ENCODE assay signal across 14 cellular contexts in the genomic region with DNA sequence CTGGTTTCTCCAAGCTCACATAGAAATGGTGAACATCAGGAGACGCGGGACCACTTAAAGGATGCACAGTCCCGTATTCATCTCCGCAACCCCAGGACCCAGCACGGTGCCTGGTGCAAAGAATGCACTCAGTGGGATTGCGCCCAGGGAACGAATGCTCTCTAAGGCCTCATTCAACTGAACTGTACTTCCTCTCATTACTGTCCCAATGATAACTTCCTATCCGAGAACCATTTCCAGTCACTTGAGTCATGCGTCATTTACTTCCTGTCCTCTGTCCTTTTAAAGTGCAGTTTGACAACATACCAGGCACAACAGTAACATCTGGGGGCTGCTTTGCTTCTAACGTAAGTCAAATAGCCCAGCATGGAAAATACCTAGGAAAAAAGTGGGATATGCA.
DNase-seq lines count a peak whose midpoint lies in the region; ATAC-seq, FAIRE-seq and TF ChIP-seq lines count a peak whose summit lies in the region.
"Had no signal": no experiment of that assay in that cellular context is flagged by ENCODE, and none has a peak within 500 bp of the region (broad histone marks: within the 10 kb centered on the region; RNA-seq: fewer than 3 reads in every experiment).

No MANE protein-coding gene starts in this region.

- peaks cover 3% of the 10 kb centered on the region for H3K27me3 Mint-ChIP-seq in nephron (ENCODE audit: low read depth)

- 57% methylated on average over 10 of the region's 10 CpGs for WGBS in K562 (ENCODE audit: insufficient coverage, low coverage, missing lambda C conversion rate)

- H3K4me2 ChIP-seq in K562 (ENCODE audit: insufficient read depth, low read length) = no peak overlapping the region; the same call in 1 of the 2 replicates
- H3K4me2 ChIP-seq: hepatocyte, smooth muscle cell had no signal

- H4K20me1 ChIP-seq in K562 (replicated peaks; ENCODE audit: control insufficient read depth, insufficient read depth, low read length) = no peaks in the 10 kb centered on the region

- no peak overlapping the region for H3K27ac ChIP-seq in K562 (ENCODE audit: extremely low read depth, low read depth, low read length)
- H3K27ac ChIP-seq: C4-2B, hepatocyte had no signal

- in situ Hi-C loops in K562 (cut with MboI) = no loop called here

- intact Hi-C loops in K562 (cut with micrococcal nuclease) = no loop called here

- no peak overlapping the region for H3K9ac ChIP-seq in K562 (ENCODE audit: insufficient read depth in 1 of 2, low read depth in 2 of 2, low read length in 2 of 2)

- H3K27ac Mint-ChIP-seq in nephron = peak overlapping the region in 2 of 3 experiments; percentile 8 to 29

- POLR2A ChIA-PET in K562 (lab: Yijun Ruan, JAX) = interaction anchor here (0.6 kb wide), 1 partner anchor 167 kb away, joined by 3 read pairs; no protein-coding TSS in a partner anchor

- CTCF ChIA-PET in K562 (lab: Yijun Ruan, JAX; ENCODE audit: low intra/inter-chr PET ratio) = no interaction called here

- H3K9me3 Mint-ChIP-seq in nephron = no peaks in the 10 kb centered on the region

- H3K36me3 ChIP-seq in K562 (ENCODE audit: control insufficient read depth, insufficient read depth, low read length) (no peaks in the 10 kb centered on the region), H7 (replicated peaks; ENCODE audit: control insufficient read depth, insufficient read depth, low read length) (no peaks in the 10 kb centered on the region)

- H3K4me1 ChIP-seq in K562 (replicated peaks in 1 of 2; ENCODE audit: control insufficient read depth in 2 of 2, insufficient read depth in 2 of 2, low read length in 2 of 2) = peaks cover 0 to 8% of the 10 kb centered on the region in 2 experiments; a peak in 4 of 5 replicates

- no TSS peak for BruUV-seq in K562 (replicated peaks; lab: Mats Ljungman, UMichigan)

- no peak for FAIRE-seq in K562 (lab: Jason Lieb, UNC)

- 0 out of 4 replicates have a peak, but pooled peaks of 1 of the 2 experiments have one; percentile 2 for TF ChIP-seq RAD21 in K562 (CRISPR knock-in tag; conservative IDR thresholded peaks at IDR 0.05 in 1 of 2, IDR thresholded peaks at IDR 0.05 in 1 of 2)

- TF ChIP-seq EP300 in K562 (IDR thresholded peaks at IDR 0.05; ENCODE audit: low read length) = no peak

- H3K36me3 Mint-ChIP-seq in nephron (ENCODE audit: low read depth) = no peaks in the 10 kb centered on the region

- ATAC-seq in K562 = peak; percentile 47
- ATAC-seq in HG02970 (IDR thresholded peaks at IDR 0.05; ENCODE audit: low FRiP score, unreplicated experiment) = no peak

- TF ChIP-seq POLR2A in K562 (conservative IDR thresholded peaks at IDR 0.05) = no peak

- no peaks in the 10 kb centered on the region for H3K79me2 ChIP-seq in K562 (ENCODE audit: control insufficient read depth, insufficient read depth, low read length)

- no peak overlapping the region for H3K4me3 Mint-ChIP-seq in nephron

- H3K4me3 ChIP-seq in K562 = no peak overlapping the region
- H3K4me3 ChIP-seq in H7 (ENCODE audit: insufficient read depth, low read depth, low read length) = no peak overlapping the region
- H3K4me3 ChIP-seq: hepatocyte, smooth muscle cell had no signal

- H3K4me1 Mint-ChIP-seq in nephron = peaks cover 9% of the 10 kb centered on the region

- no peaks in the 10 kb centered on the region for H3K27me3 ChIP-seq in K562 (ENCODE audit: control insufficient read depth in 2 of 2, insufficient read depth in 2 of 2, low read length in 2 of 2)
- no peaks in the 10 kb centered on the region for H3K27me3 ChIP-seq in H7 (ENCODE audit: control insufficient read depth, insufficient read depth, low read length)
- H3K27me3 ChIP-seq: hepatocyte had no signal

- TF ChIP-seq CTCF in K562 (IDR thresholded peaks at IDR 0.05 in 2 of 3, conservative IDR thresholded peaks at IDR 0.05 in 1 of 3; ENCODE audit: insufficient read depth in 2 of 3, low read depth in 1 of 3, low read length in 3 of 3) (no peak), nephron (IDR thresholded peaks at IDR 0.05; ENCODE audit: unreplicated experiment in 3 of 3) (no peak)

- H2AFZ ChIP-seq in K562 (ENCODE audit: low read depth, low read length) = peak overlapping the region; percentile 23
- H2AFZ ChIP-seq: hepatocyte had no signal

- H3K9me1 ChIP-seq in K562 (ENCODE audit: control insufficient read depth, insufficient read depth, low read length) = no peaks in the 10 kb centered on the region

- DNase-seq in CD1c-positive myeloid dendritic cell (ENCODE audit: extremely low spot score) = peak; percentile 91
- DNase-seq in NOMO-1 (lab: John Stamatoyannopoulos, UW; ENCODE audit: unreplicated experiment in 2 of 2) = peak; percentile 66 to 83
- DNase-seq in K562 (ENCODE audit: extremely low read depth in 1 of 4, low spot score in 3 of 4) = peak in 2 of 4 experiments; percentile 12 to 31
- DNase-seq in NCI-H2196 treated with DMSO at 0.1 percent for 48 hours (lab: John Stamatoyannopoulos, UW; ENCODE audit: unreplicated experiment) = no peak
- no peak for DNase-seq in H7
- DNase-seq in NCI-H1105 treated with DMSO at 0.1 percent for 48 hours (lab: John Stamatoyannopoulos, UW) = no peak
- DNase-seq: activated CD4-positive, CD25-positive, alpha-beta regulatory T cell; NCI-H2107; RPMI8226 had no signal

- no peaks in the 10 kb centered on the region for H3K9me3 ChIP-seq in K562 (replicated peaks; ENCODE audit: control insufficient read depth, insufficient read depth, low read depth, low read length)

TF ChIP-seq in K562, 482 proteins besides CTCF, POLR2A, EP300 and RAD21 (continues in another document):
- peak; percentile 50; the same call in 1 of the 2 replicates for TF ChIP-seq GABPA (tag; conservative IDR thresholded peaks at IDR 0.05; ENCODE audit: low read depth)
- no peak for TF ChIP-seq BRCA1 (IDR thresholded peaks at IDR 0.05)
- TF ChIP-seq BRCA1 (CRISPR knock-in tag; IDR thresholded peaks at IDR 0.05) = no peak
- TF ChIP-seq, protein P1, sequence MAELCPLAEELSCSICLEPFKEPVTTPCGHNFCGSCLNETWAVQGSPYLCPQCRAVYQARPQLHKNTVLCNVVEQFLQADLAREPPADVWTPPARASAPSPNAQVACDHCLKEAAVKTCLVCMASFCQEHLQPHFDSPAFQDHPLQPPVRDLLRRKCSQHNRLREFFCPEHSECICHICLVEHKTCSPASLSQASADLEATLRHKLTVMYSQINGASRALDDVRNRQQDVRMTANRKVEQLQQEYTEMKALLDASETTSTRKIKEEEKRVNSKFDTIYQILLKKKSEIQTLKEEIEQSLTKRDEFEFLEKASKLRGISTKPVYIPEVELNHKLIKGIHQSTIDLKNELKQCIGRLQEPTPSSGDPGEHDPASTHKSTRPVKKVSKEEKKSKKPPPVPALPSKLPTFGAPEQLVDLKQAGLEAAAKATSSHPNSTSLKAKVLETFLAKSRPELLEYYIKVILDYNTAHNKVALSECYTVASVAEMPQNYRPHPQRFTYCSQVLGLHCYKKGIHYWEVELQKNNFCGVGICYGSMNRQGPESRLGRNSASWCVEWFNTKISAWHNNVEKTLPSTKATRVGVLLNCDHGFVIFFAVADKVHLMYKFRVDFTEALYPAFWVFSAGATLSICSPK (IDR thresholded peaks at IDR 0.05; ENCODE audit: borderline replicate concordance) = no peak
- no peak for TF ChIP-seq PHF21A (IDR thresholded peaks at IDR 0.05; ENCODE audit: borderline replicate concordance, low read depth)
- no peak for TF ChIP-seq CXXC5 (CRISPR knock-in tag; IDR thresholded peaks at IDR 0.05)
- no peak for TF ChIP-seq CBFA2T3 (IDR thresholded peaks at IDR 0.05)
- peak; percentile 55; the same call in 1 of the 2 replicates for TF ChIP-seq ETV1 (tag; conservative IDR thresholded peaks at IDR 0.05; ENCODE audit: low read depth)
- no peak for TF ChIP-seq ZNF583 (CRISPR knock-in tag; IDR thresholded peaks at IDR 0.05)
- TF ChIP-seq RBBP5 (IDR thresholded peaks at IDR 0.05; ENCODE audit: borderline replicate concordance, insufficient read depth, low read length, poor library complexity, severe bottlenecking) = no peak
- TF ChIP-seq SMARCA4 (IDR thresholded peaks at IDR 0.05) = 0 out of 2 replicates have a peak, but pooled peaks have one; percentile 26
- TF ChIP-seq ETV6 (IDR thresholded peaks at IDR 0.05; ENCODE audit: borderline replicate concordance in 1 of 2, low read depth in 2 of 2, low read length in 1 of 2) = peak in 1 of 2 experiments; percentile 82; a peak in 2 of 4 replicates
- no peak for TF ChIP-seq ETV6 (CRISPR knock-in tag; IDR thresholded peaks at IDR 0.05; ENCODE audit: borderline replicate concordance)
- TF ChIP-seq, protein P2, sequence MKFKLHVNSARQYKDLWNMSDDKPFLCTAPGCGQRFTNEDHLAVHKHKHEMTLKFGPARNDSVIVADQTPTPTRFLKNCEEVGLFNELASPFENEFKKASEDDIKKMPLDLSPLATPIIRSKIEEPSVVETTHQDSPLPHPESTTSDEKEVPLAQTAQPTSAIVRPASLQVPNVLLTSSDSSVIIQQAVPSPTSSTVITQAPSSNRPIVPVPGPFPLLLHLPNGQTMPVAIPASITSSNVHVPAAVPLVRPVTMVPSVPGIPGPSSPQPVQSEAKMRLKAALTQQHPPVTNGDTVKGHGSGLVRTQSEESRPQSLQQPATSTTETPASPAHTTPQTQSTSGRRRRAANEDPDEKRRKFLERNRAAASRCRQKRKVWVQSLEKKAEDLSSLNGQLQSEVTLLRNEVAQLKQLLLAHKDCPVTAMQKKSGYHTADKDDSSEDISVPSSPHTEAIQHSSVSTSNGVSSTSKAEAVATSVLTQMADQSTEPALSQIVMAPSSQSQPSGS (CRISPR knock-in tag; IDR thresholded peaks at IDR 0.05) = no peak
- no peak for TF ChIP-seq ZNF586 (CRISPR knock-in tag; conservative IDR thresholded peaks at IDR 0.05)
- TF ChIP-seq, protein P3, sequence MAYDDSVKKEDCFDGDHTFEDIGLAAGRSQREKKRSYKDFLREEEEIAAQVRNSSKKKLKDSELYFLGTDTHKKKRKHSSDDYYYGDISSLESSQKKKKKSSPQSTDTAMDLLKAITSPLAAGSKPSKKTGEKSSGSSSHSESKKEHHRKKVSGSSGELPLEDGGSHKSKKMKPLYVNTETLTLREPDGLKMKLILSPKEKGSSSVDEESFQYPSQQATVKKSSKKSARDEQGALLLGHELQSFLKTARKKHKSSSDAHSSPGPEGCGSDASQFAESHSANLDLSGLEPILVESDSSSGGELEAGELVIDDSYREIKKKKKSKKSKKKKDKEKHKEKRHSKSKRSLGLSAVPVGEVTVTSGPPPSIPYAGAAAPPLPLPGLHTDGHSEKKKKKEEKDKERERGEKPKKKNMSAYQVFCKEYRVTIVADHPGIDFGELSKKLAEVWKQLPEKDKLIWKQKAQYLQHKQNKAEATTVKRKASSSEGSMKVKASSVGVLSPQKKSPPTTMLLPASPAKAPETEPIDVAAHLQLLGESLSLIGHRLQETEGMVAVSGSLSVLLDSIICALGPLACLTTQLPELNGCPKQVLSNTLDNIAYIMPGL (CRISPR knock-in tag; IDR thresholded peaks at IDR 0.05) = no peak

Comparison
In these comparisons a context has a peak if more than half of its experiments do, and no peak if none do; other contexts are left out.
1. DNase-seq: peak in CD1c-positive myeloid dendritic cell (single experiment) and NOMO-1 (2 of 2); none in NCI-H2196 treated with DMSO at 0.1 percent for 48 hours (single experiment), H7 (single experiment) and NCI-H1105 treated with DMSO at 0.1 percent for 48 hours (single experiment).